16 cellular contexts compared by ENCODE assay signal in the genomic region with DNA sequence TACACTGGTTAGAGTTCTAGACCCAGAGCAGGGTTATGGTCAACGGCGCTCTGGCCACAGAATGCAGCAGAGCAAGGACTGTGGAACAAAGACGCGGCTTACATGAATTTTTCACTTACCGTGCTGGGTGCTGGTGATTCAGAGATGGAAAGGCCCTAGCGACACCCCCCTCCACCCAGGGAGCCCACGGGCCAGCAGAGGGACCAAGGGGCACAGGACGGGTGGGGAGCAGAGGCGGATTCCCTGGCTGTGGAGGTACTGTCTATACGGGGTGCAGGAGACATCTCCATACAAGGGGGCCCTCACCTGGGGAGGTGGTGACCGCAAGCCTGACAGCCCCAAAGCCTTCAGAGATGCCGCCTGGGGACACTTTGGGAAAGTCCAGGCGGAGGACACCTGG. TPM values are rescaled to one million over a fixed set of nuclear protein-coding genes. Genes with fewer than 3 reads are reported as not detected.
DNase-seq lines count a peak whose midpoint lies in the region; ATAC-seq and TF ChIP-seq lines count a peak whose summit lies in the region.
"Had no signal": no experiment of that assay in that cellular context is flagged by ENCODE, and none has a peak within 500 bp of the region (broad histone marks: within the 10 kb centered on the region; RNA-seq: fewer than 3 reads in every experiment).

No MANE protein-coding gene starts in this region.

- no peaks in the 10 kb centered on the region for H3K36me3 Mint-ChIP-seq in activated naive CD4-positive, alpha-beta T cell treated with anti-CD3 and anti-CD28 coated beads, Interleukin-2, amount 50 U/mL, for 24 hours
- no peaks in the 10 kb centered on the region for H3K36me3 Mint-ChIP-seq in activated naive CD4-positive, alpha-beta T cell treated with anti-CD3 and anti-CD28 coated beads for 36 hours (ENCODE audit: low read depth)
- H3K36me3 Mint-ChIP-seq in T-helper 17 cell (ENCODE audit: low read depth) (no peaks in the 10 kb centered on the region), immature natural killer cell (no peaks in the 10 kb centered on the region)

- peaks cover 0 to 51% (median 28%) of the 10 kb centered on the region in 6 donors for H3K4me1 ChIP-seq in spleen

- no peak for DNase-seq in activated naive CD4-positive, alpha-beta T cell treated with anti-CD3 and anti-CD28 coated beads for 36 hours
- DNase-seq in T-helper 17 cell = no peak
- DNase-seq in immature natural killer cell = no peak
- DNase-seq in spleen = peak; percentile 52
- DNase-seq in epidermal melanocyte (ENCODE audit: insufficient read length, low spot score) = no peak
- no peak for DNase-seq in NCI-H345 (lab: John Stamatoyannopoulos, UW)
- DNase-seq: activated CD8-positive, alpha-beta memory T cell treated with anti-CD3 and anti-CD28 coated beads, Interleukin-2, amount 50 U/mL, for 4 hours; GF-D8; NCI-H69; stimulated activated naive CD8-positive, alpha-beta T cell treated with anti-CD3 and anti-CD28 coated beads, Interleukin-15, Interleukin-2, amounts not matched to agents 100 U/mL and 50 U/mL, for 24 hours had no signal

- H3K9me3 ChIP-seq in T-helper 17 cell (ENCODE audit: control insufficient read depth, low read length, poor library complexity, severe bottlenecking) (no peaks in the 10 kb centered on the region), spleen (no peaks in the 10 kb centered on the region)
- H3K9me3 ChIP-seq: adrenal gland, ovary, upper lobe of left lung had no signal

- WGBS in spleen, 5 donors = 88 to 97% (median 92%) methylated on average over 9 to 13 of the region's 13 CpGs

- H3K9me3 Mint-ChIP-seq in activated naive CD4-positive, alpha-beta T cell treated with anti-CD3 and anti-CD28 coated beads, Interleukin-2, amount 50 U/mL, for 24 hours = no peaks in the 10 kb centered on the region
- H3K9me3 Mint-ChIP-seq in activated naive CD4-positive, alpha-beta T cell treated with anti-CD3 and anti-CD28 coated beads for 36 hours = no peaks in the 10 kb centered on the region
- H3K9me3 Mint-ChIP-seq in immature natural killer cell = no peaks in the 10 kb centered on the region

- TF ChIP-seq POLR2A in spleen (IDR thresholded peaks at IDR 0.05) = no peak

- peaks cover 0 to 82% (median 31%) of the 10 kb centered on the region in 7 donors for H3K27me3 ChIP-seq in spleen (replicated peaks in 1 of 7)
- H3K27me3 ChIP-seq: adrenal gland, ovary had no signal

- no peaks in the 10 kb centered on the region for H3K36me3 ChIP-seq in spleen
- H3K36me3 ChIP-seq: adrenal gland, ovary, upper lobe of left lung had no signal

- H3K27ac ChIP-seq in spleen = no peak overlapping the region
- H3K27ac ChIP-seq: adrenal gland, ovary had no signal

- ATAC-seq in T-helper 17 cell (no peak), GM19035 (IDR thresholded peaks at IDR 0.05; ENCODE audit: unreplicated experiment) (no peak)
- ATAC-seq: stimulated activated naive CD8-positive, alpha-beta T cell treated with anti-CD3 and anti-CD28 coated beads, Interleukin-15, Interleukin-2, amounts not matched to agents 100 U/mL and 50 U/mL, for 24 hours had no signal

- H3K4me1 Mint-ChIP-seq in activated naive CD4-positive, alpha-beta T cell treated with anti-CD3 and anti-CD28 coated beads, Interleukin-2, amount 50 U/mL, for 24 hours = peaks cover 4% of the 10 kb centered on the region
- peaks cover 5% of the 10 kb centered on the region for H3K4me1 Mint-ChIP-seq in activated naive CD4-positive, alpha-beta T cell treated with anti-CD3 and anti-CD28 coated beads for 36 hours (ENCODE audit: low read depth)
- H3K4me1 Mint-ChIP-seq in T-helper 17 cell = peaks cover 3% of the 10 kb centered on the region
- H3K4me1 Mint-ChIP-seq in immature natural killer cell = peaks cover 0 to 3% of the 10 kb centered on the region in 2 donors

- intact Hi-C loops in activated naive CD4-positive, alpha-beta T cell treated with anti-CD3 and anti-CD28 coated beads for 36 hours (cut with micrococcal nuclease) = no loop called here
- intact Hi-C loops in spleen (cut with DNase I; ENCODE audit: low total_unique reads) = no loop called here

- no peak for TF ChIP-seq CTCF in spleen (IDR thresholded peaks at IDR 0.05 in 8 of 11, conservative IDR thresholded peaks at IDR 0.05 in 3 of 11)

- peak overlapping the region; percentile 66 for H3K4me3 Mint-ChIP-seq in activated naive CD4-positive, alpha-beta T cell treated with anti-CD3 and anti-CD28 coated beads, Interleukin-2, amount 50 U/mL, for 24 hours
- no peak overlapping the region for H3K4me3 Mint-ChIP-seq in activated naive CD4-positive, alpha-beta T cell treated with anti-CD3 and anti-CD28 coated beads for 36 hours
- peak overlapping the region; percentile 78 for H3K4me3 Mint-ChIP-seq in T-helper 17 cell
- H3K4me3 Mint-ChIP-seq in immature natural killer cell = peak overlapping the region; percentile 10 to 64 (median 55)

- peaks cover 7% of the 10 kb centered on the region for H3K27me3 Mint-ChIP-seq in activated naive CD4-positive, alpha-beta T cell treated with anti-CD3 and anti-CD28 coated beads, Interleukin-2, amount 50 U/mL, for 24 hours
- peaks cover 14% of the 10 kb centered on the region for H3K27me3 Mint-ChIP-seq in activated naive CD4-positive, alpha-beta T cell treated with anti-CD3 and anti-CD28 coated beads for 36 hours (ENCODE audit: low read depth)
- H3K27me3 Mint-ChIP-seq in T-helper 17 cell (peaks cover 19% of the 10 kb centered on the region), immature natural killer cell (ENCODE audit: low read depth in 3 of 3) (peaks cover 13 to 19% (median 14%) of the 10 kb centered on the region in 3 donors)

- no peak overlapping the region for H3K4me3 ChIP-seq in spleen

- CTCF ChIA-PET in activated naive CD4-positive, alpha-beta T cell treated with anti-CD3 and anti-CD28 coated beads for 36 hours (lab: Charles Lee) = no interaction called here

- H3K27ac Mint-ChIP-seq in activated naive CD4-positive, alpha-beta T cell treated with anti-CD3 and anti-CD28 coated beads, Interleukin-2, amount 50 U/mL, for 24 hours = no peak overlapping the region
- H3K27ac Mint-ChIP-seq in activated naive CD4-positive, alpha-beta T cell treated with anti-CD3 and anti-CD28 coated beads for 36 hours = no peak overlapping the region
- no peak overlapping the region for H3K27ac Mint-ChIP-seq in T-helper 17 cell
- no peak overlapping the region for H3K27ac Mint-ChIP-seq in immature natural killer cell

RNA-seq across cellular contexts. Expression of a gene that starts 1.1 kb away (rescaled TPM):
- total RNA-seq in activated naive CD4-positive, alpha-beta T cell treated with anti-CD3 and anti-CD28 coated beads for 36 hours = under 1 TPM; 0.47 to 0.81 TPM
- total RNA-seq in T-helper 17 cell = 10 to 100 TPM in 1 of 2 donors, 1 to 10 TPM in 1; 2.8 to 54.7 TPM
- polyA plus RNA-seq in immature natural killer cell = 1 to 10 TPM in 1 of 3 donors, under 1 TPM in 1, not detected in 1; 0.36 to 2.2 TPM
- 10 to 100 TPM in 6 of 7 donors, 1 to 10 TPM in 1; 9.2 to 19.2 (median 13.1) TPM for total RNA-seq in spleen
- 1 to 10 TPM; 4.0 to 7.5 (median 4.3) TPM for polyA plus RNA-seq in spleen

RNA-seq across cellular contexts. Expression of a gene that starts 10.1 kb away (rescaled TPM):
- not detected for total RNA-seq in activated naive CD4-positive, alpha-beta T cell treated with anti-CD3 and anti-CD28 coated beads for 36 hours
- total RNA-seq in T-helper 17 cell (100 to 1,000 TPM in 1 of 2 donors, 1 to 10 TPM in 1; 3.5 to 113 TPM), spleen (10 to 100 TPM in 6 of 7 donors, 1 to 10 TPM in 1; 6.9 to 25.4 (median 16.5) TPM)
- polyA plus RNA-seq in immature natural killer cell (10 to 100 TPM in 1 of 3 donors, under 1 TPM in 2; 0.53 to 10.1 (median 0.95) TPM), spleen (1 to 10 TPM; 4.2 to 5.1 (median 4.8) TPM)

RNA-seq across cellular contexts. Expression of a gene that starts 47.4 kb away (rescaled TPM):
- total RNA-seq in activated naive CD4-positive, alpha-beta T cell treated with anti-CD3 and anti-CD28 coated beads for 36 hours = not detected
- total RNA-seq in T-helper 17 cell (not detected), spleen (10 to 100 TPM in 1 of 7 donors, 1 to 10 TPM in 3, under 1 TPM in 3; 0.23 to 10.5 (median 3.1) TPM)
- polyA plus RNA-seq in immature natural killer cell (under 1 TPM in 1 of 3 donors, not detected in 2; 0.12 TPM), spleen (under 1 TPM; 0.17 to 0.71 (median 0.61) TPM)
- total RNA-seq: frontal cortex had no signal

Comparison
In these comparisons a context has a peak if more than half of its experiments do, and no peak if none do; other contexts are left out.
1. RNA of a gene that starts 10.1 kb away (total RNA-seq): 3.5 to 113 TPM in T-helper 17 cell and 6.9 to 25.4 TPM in spleen; not detected in activated naive CD4-positive, alpha-beta T cell treated with anti-CD3 and anti-CD28 coated beads for 36 hours; every median in the first group is over 4 times any median in the second.